8 cellular contexts compared by ENCODE assay signal in genomic region chr17:28950017-28950751, GRCh38. TPM values are rescaled to one million over a fixed set of nuclear protein-coding genes. Genes with fewer than 3 reads are reported as not detected.
DNase-seq lines count a peak whose midpoint lies in the region; ATAC-seq and TF ChIP-seq lines count a peak whose summit lies in the region.

No MANE protein-coding gene starts in this region.

- peaks cover 0 to 3% (median 1%) of the 10 kb centered on the region in 3 donors for H3K27me3 Mint-ChIP-seq in CD14-positive monocyte (ENCODE audit: low read depth in 3 of 3)

- H3K36me3 Mint-ChIP-seq in CD14-positive monocyte = peaks cover 16 to 23% of the 10 kb centered on the region in 2 donors

- peak overlapping the region; percentile 89 to 97 (median 94) for H3K27ac Mint-ChIP-seq in CD14-positive monocyte

- peaks cover 21% of the 10 kb centered on the region for H3K36me3 ChIP-seq in HUES64 (ENCODE audit: insufficient read depth, low read length)
- no peaks in the 10 kb centered on the region for H3K36me3 ChIP-seq in iPS-15b (ENCODE audit: control insufficient read depth, insufficient read depth, low read length)
- peaks cover 7% of the 10 kb centered on the region for H3K36me3 ChIP-seq in skeletal muscle satellite cell (ENCODE audit: insufficient read depth, low read length)

- H3K4me3 ChIP-seq in HUES64 (ENCODE audit: low read length) (peak overlapping the region; percentile 63), iPS-15b (ENCODE audit: low read depth, low read length) (peak overlapping the region; percentile 97), skeletal muscle satellite cell (ENCODE audit: low read length) (peak overlapping the region; percentile 86)

- TF ChIP-seq CTCF in CD14-positive monocyte (IDR thresholded peaks at IDR 0.05) = no peak

- H3K27ac ChIP-seq in HUES64 (ENCODE audit: low read depth, low read length) = peak overlapping the region; percentile 96

- H3K4me2 ChIP-seq in skeletal muscle satellite cell (ENCODE audit: low read length) = peak overlapping the region; percentile 85

- DNase-seq in CD14-positive monocyte (ENCODE audit: low spot score) (peak; percentile 72), T-helper 1 cell (peak; percentile 35 to 55 (median 48)), astrocyte of the hippocampus (ENCODE audit: low read depth, low spot score) (peak; percentile 68)

- H3K9me3 ChIP-seq in HUES64 (ENCODE audit: insufficient read depth, low read depth, low read length) = no peaks in the 10 kb centered on the region
- no peaks in the 10 kb centered on the region for H3K9me3 ChIP-seq in iPS-15b (ENCODE audit: control insufficient read depth, insufficient read depth, low read length)
- H3K9me3 ChIP-seq in skeletal muscle satellite cell (replicated peaks; ENCODE audit: low read length) = no peaks in the 10 kb centered on the region

- H3K27me3 ChIP-seq in HUES64 (ENCODE audit: insufficient read depth, low read length) (no peaks in the 10 kb centered on the region), iPS-15b (ENCODE audit: control insufficient read depth, insufficient read depth, low read length) (no peaks in the 10 kb centered on the region), skeletal muscle satellite cell (ENCODE audit: control insufficient read depth, insufficient read depth, low read length) (no peaks in the 10 kb centered on the region)

- H3K4me3 Mint-ChIP-seq in CD14-positive monocyte = peak overlapping the region in 1 of 2 donors; percentile 96

- WGBS in HUES64 = under 1% methylated on average over 43 of the region's 43 CpGs

- intact Hi-C loops in CD14-positive monocyte (cut with micrococcal nuclease) = loop anchor here (2.0 to 10.0 kb wide), 4 partner anchors 47 to 613 kb away; partner anchors contain the start of genes DHRS13 (in 2 of the 2), IFT20 (in 1 of the 2), TNFAIP1 (in 1 of the 2) and TRAF4 (in 1 of the 2)

- H3K9ac ChIP-seq in HUES64 (ENCODE audit: low read depth, low read length) (peak overlapping the region; percentile 86), iPS-15b (ENCODE audit: low read depth, low read length) (peak overlapping the region; percentile 91), skeletal muscle satellite cell (ENCODE audit: low read depth, low read length) (peak overlapping the region; percentile 89)

- ATAC-seq in GM21529 (IDR thresholded peaks at IDR 0.05; ENCODE audit: unreplicated experiment) (no peak), HG02938 (IDR thresholded peaks at IDR 0.05; ENCODE audit: unreplicated experiment) (no peak)

- H3K4me1 Mint-ChIP-seq in CD14-positive monocyte = peaks cover 20% of the 10 kb centered on the region

- H3K4me1 ChIP-seq in HUES64 (ENCODE audit: insufficient read depth, low read length) (peaks cover 20% of the 10 kb centered on the region), iPS-15b (ENCODE audit: control insufficient read depth, insufficient read depth, low read length) (peaks cover 17% of the 10 kb centered on the region), skeletal muscle satellite cell (ENCODE audit: control insufficient read depth, insufficient read depth, low read length) (peaks cover 39% of the 10 kb centered on the region)

- H3K9me3 Mint-ChIP-seq in CD14-positive monocyte = no peaks in the 10 kb centered on the region

RNA-seq across cellular contexts. Expression of gene PHF12, which starts 1.1 kb away (rescaled TPM):
- 1 to 10 TPM; 1.4 to 2.5 TPM for polyA plus RNA-seq in CD14-positive monocyte
- polyA plus RNA-seq in HUES64 (2013, experiment 1 of 2) = 27.3 TPM
- polyA plus RNA-seq in HUES64 (2013, experiment 2 of 2) = 33.0 TPM
- 13.3 and 27.1 TPM in 2 replicates for total RNA-seq in skeletal muscle satellite cell (2012; rRNA removed)

RNA-seq across cellular contexts. Expression of gene DHRS13, which starts 47.3 kb away (rescaled TPM):
- 1 to 10 TPM; 3.7 to 4.5 TPM for polyA plus RNA-seq in CD14-positive monocyte
- 20.1 TPM for polyA plus RNA-seq in HUES64 (2013, experiment 1 of 2)
- 18.7 TPM for polyA plus RNA-seq in HUES64 (2013, experiment 2 of 2)
- 3.8 and 4.6 TPM in 2 replicates for total RNA-seq in skeletal muscle satellite cell (2012; rRNA removed)

RNA-seq across cellular contexts. Expression of gene FLOT2, which starts 52.7 kb away (rescaled TPM):
- 100 to 1,000 TPM; 244 to 271 TPM for polyA plus RNA-seq in CD14-positive monocyte
- polyA plus RNA-seq in HUES64 (2013, experiment 1 of 2) = 88.0 TPM
- 93.1 TPM for polyA plus RNA-seq in HUES64 (2013, experiment 2 of 2)
- total RNA-seq in skeletal muscle satellite cell (2012; rRNA removed) = 31.9 and 32.5 TPM in 2 replicates

RNA-seq across cellular contexts. Expression of gene SEZ6, which starts 55.6 kb away (rescaled TPM):
- polyA plus RNA-seq in CD14-positive monocyte = under 1 TPM; 0.18 to 0.33 TPM
- polyA plus RNA-seq in HUES64 (2013, experiment 1 of 2) = 4.5 TPM
- polyA plus RNA-seq in HUES64 (2013, experiment 2 of 2) = 4.8 TPM
- under 0.01 TPM in 1 of 2 replicates, not detected in the other for total RNA-seq in skeletal muscle satellite cell (2012; rRNA removed)
